In the genomic region with DNA sequence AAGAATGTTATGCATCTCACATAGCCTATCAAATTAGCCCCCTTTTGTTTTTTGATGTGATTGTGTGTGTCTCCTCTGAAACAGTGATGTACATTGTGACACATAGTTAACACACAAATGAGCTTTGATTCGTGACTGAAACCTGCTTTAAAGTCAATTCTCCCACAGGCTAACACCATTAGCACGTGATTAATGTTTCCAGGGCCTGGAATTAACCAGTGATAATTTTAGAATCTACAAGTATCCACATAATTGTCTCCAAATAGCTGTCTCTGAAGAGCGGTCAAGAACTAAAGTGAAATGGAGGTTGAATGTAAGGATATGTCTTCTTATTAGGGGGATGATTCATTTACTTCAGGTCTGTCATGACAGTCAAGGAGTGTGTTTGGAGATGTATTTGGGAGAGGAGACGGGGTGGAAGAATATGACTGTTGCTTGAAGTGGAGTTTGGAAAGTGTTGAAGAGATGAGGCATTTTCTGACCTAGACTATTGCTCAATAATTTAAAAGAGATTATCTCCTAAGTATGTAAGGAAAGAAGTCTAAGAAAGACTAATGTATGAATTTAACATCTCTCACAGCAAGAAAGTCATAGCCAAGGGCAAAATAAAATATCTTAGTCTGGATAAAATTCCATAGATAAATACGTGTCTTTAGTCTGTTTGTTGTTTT, we compare ENCODE assay signal across 1 cellular context.
TF ChIP-seq lines count a peak whose summit lies in the region.

No MANE protein-coding gene starts in this region.

TF ChIP-seq in IMR-90, 13 proteins besides CTCF, POLR2A, EP300 and RAD21:
- peak; percentile 62 for TF ChIP-seq CEBPB (IDR thresholded peaks at IDR 0.05; ENCODE audit: low read depth, low read length)
- no peak for TF ChIP-seq MXI1 (IDR thresholded peaks at IDR 0.05; ENCODE audit: borderline replicate concordance, low read depth, low read length)
